34 cellular contexts compared by ENCODE assay signal in genomic region chr5:160263326-160263850, GRCh38. TPM values are rescaled to one million over a fixed set of nuclear protein-coding genes. Genes with fewer than 3 reads are reported as not detected.
DNase-seq lines count a peak whose midpoint lies in the region; ATAC-seq and TF ChIP-seq lines count a peak whose summit lies in the region.
"Had no signal": no experiment of that assay in that cellular context is flagged by ENCODE, and none has a peak within 500 bp of the region (broad histone marks: within the 10 kb centered on the region; RNA-seq: fewer than 3 reads in every experiment).

No MANE protein-coding gene starts in this region.

- intact Hi-C loops in naive thymus-derived CD4-positive, alpha-beta T cell (cut with micrococcal nuclease): no loop called here

- DNase-seq in HFFc6 (no peak), endothelial cell (ENCODE audit: low spot score) (no peak), neural progenitor cell (ENCODE audit: low spot score) (no peak), midbrain (lab: John Stamatoyannopoulos, UW) (no peak), KBM-7 (no peak)
- DNase-seq in naive thymus-derived CD4-positive, alpha-beta T cell: no peak
- DNase-seq: activated CD4-positive, alpha-beta T cell treated with anti-CD3 and anti-CD28 coated beads, Interleukin-2, amount 50 U/mL, for 4 hours; activated CD8-positive, alpha-beta memory T cell treated with anti-CD3 and anti-CD28 coated beads, Interleukin-2, amount 10 ng/mL, durations not matched to agents 7 days and 5 days; activated T-cell treated with anti-CD3 and anti-CD28 coated beads, Interleukin-2, amount 50 U/mL, for 72 hours; central memory CD4-positive, alpha-beta T cell; COR-L47; cortex of kidney; effector memory CD4-positive, alpha-beta T cell; H7; islet precursor cell; left ventricle myocardium superior; mesendoderm; naive B cell; NCI-H146; NCI-H446 treated with DMSO at 0.1 percent for 48 hours; RPMI8226; upper lobe of left lung had no signal

- H3K27ac ChIP-seq in BLaER1 treated with 17β-estradiol and CSF1 and Interleukin-3, amounts not matched to agents 10 nM and 100 nM: peak overlapping the region in 6 of 11 experiments; percentile 62 to 77 (median 68); a peak in 12 of 22 replicates
- H3K27ac ChIP-seq in neural progenitor cell: no peak overlapping the region
- no peak overlapping the region for H3K27ac ChIP-seq in naive thymus-derived CD4-positive, alpha-beta T cell (ENCODE audit: low read depth, low read length)
- H3K27ac ChIP-seq: SJSA1, upper lobe of left lung had no signal

- in situ Hi-C loops in KBM-7 (cut with MboI; ENCODE audit: low pct_unique_long_range_greater_than_20kb, low sequenced_read_pairs): no loop called here

- peak overlapping the region in 5 of 11 experiments; percentile 53 to 64 (median 57); a peak in 8 of 22 replicates for H3K9ac ChIP-seq in BLaER1 treated with 17β-estradiol and CSF1 and Interleukin-3, amounts not matched to agents 10 nM and 100 nM
- H3K9ac ChIP-seq in neural progenitor cell: no peak overlapping the region

- H3K79me2 ChIP-seq in neural progenitor cell (ENCODE audit: low read depth): no peaks in the 10 kb centered on the region

- peaks cover 0 to 48% (median 0%) of the 10 kb centered on the region in 11 experiments; a peak in 3 of 22 replicates for H4K20me1 ChIP-seq in BLaER1 treated with 17β-estradiol and CSF1 and Interleukin-3, amounts not matched to agents 10 nM and 100 nM
- peaks cover 32% of the 10 kb centered on the region for H4K20me1 ChIP-seq in neural progenitor cell (ENCODE audit: low read depth)

- peaks cover 16% of the 10 kb centered on the region for H3K27me3 Mint-ChIP-seq in HFFc6 (ENCODE audit: insufficient read depth)
- peaks cover 14% of the 10 kb centered on the region for H3K27me3 Mint-ChIP-seq in endothelial cell (ENCODE audit: unreplicated experiment)
- H3K27me3 Mint-ChIP-seq in neural progenitor cell (ENCODE audit: insufficient read depth, low read depth): peaks cover 3% of the 10 kb centered on the region
- H3K27me3 Mint-ChIP-seq in naive thymus-derived CD4-positive, alpha-beta T cell: peaks cover 0 to 16% (median 15%) of the 10 kb centered on the region in 5 donors

- H3K36me3 ChIP-seq in BLaER1 treated with 17β-estradiol and CSF1 and Interleukin-3, amounts not matched to agents 10 nM and 100 nM: peaks cover 0 to 24% (median 0%) of the 10 kb centered on the region in 11 experiments; a peak in 6 of 22 replicates
- no peaks in the 10 kb centered on the region for H3K36me3 ChIP-seq in neural progenitor cell
- no peaks in the 10 kb centered on the region for H3K36me3 ChIP-seq in naive thymus-derived CD4-positive, alpha-beta T cell (ENCODE audit: control insufficient read depth in 2 of 3, insufficient read depth in 3 of 3, low read length in 3 of 3)

- no peaks in the 10 kb centered on the region for H3K9me3 ChIP-seq in BLaER1 treated with 17β-estradiol and CSF1 and Interleukin-3, amounts not matched to agents 10 nM and 100 nM (replicated peaks in 1 of 11)
- no peaks in the 10 kb centered on the region for H3K9me3 ChIP-seq in neural progenitor cell (ENCODE audit: low read depth)
- no peaks in the 10 kb centered on the region for H3K9me3 ChIP-seq in naive thymus-derived CD4-positive, alpha-beta T cell (ENCODE audit: control insufficient read depth in 2 of 3, low read length in 3 of 3)
- H3K9me3 ChIP-seq: SJSA1, upper lobe of left lung had no signal

- H3K27me3 ChIP-seq in BLaER1 treated with 17β-estradiol and CSF1 and Interleukin-3, amounts not matched to agents 10 nM and 100 nM: no peaks in the 10 kb centered on the region
- no peaks in the 10 kb centered on the region for H3K27me3 ChIP-seq in neural progenitor cell
- no peaks in the 10 kb centered on the region for H3K27me3 ChIP-seq in naive thymus-derived CD4-positive, alpha-beta T cell (ENCODE audit: control insufficient read depth in 2 of 2, insufficient read depth in 2 of 2, low read length in 2 of 2)
- H3K27me3 ChIP-seq: SJSA1, upper lobe of left lung had no signal

- no peak overlapping the region for H3K4me3 ChIP-seq in BLaER1 treated with 17β-estradiol and CSF1 and Interleukin-3, amounts not matched to agents 10 nM and 100 nM
- no peak overlapping the region for H3K4me3 ChIP-seq in neural progenitor cell
- H3K4me3 ChIP-seq in naive thymus-derived CD4-positive, alpha-beta T cell (ENCODE audit: low read length): no peak overlapping the region
- H3K4me3 ChIP-seq: SJSA1, upper lobe of left lung had no signal

- POLR2A ChIA-PET in naive thymus-derived CD4-positive, alpha-beta T cell (lab: Charles Lee): no interaction called here

- no peak overlapping the region for H2AFZ ChIP-seq in neural progenitor cell (replicated peaks)

- peaks cover 58 to 100% (median 92%) of the 10 kb centered on the region in 10 experiments for H3K4me1 ChIP-seq in BLaER1 treated with 17β-estradiol and CSF1 and Interleukin-3, amounts not matched to agents 10 nM and 100 nM
- H3K4me1 ChIP-seq in neural progenitor cell: peaks cover 62% of the 10 kb centered on the region
- H3K4me1 ChIP-seq in naive thymus-derived CD4-positive, alpha-beta T cell (ENCODE audit: control insufficient read depth in 2 of 2, insufficient read depth in 2 of 2, low read length in 2 of 2): no peaks in the 10 kb centered on the region

- H3K4me3 Mint-ChIP-seq in HFFc6 (peak overlapping the region; percentile 56; the same call in 1 of the 2 replicates), endothelial cell (ENCODE audit: unreplicated experiment) (peak overlapping the region; percentile 52), neural progenitor cell (no peak overlapping the region)
- no peak overlapping the region for H3K4me3 Mint-ChIP-seq in naive thymus-derived CD4-positive, alpha-beta T cell
- H3K4me3 Mint-ChIP-seq: activated CD8-positive, alpha-beta memory T cell treated with anti-CD3 and anti-CD28 coated beads, Interleukin-2, amount 10 ng/mL, durations not matched to agents 7 days and 5 days; activated T-cell treated with anti-CD3 and anti-CD28 coated beads, Interleukin-2, amount 50 U/mL, for 72 hours; stimulated activated memory B cell treated with anti-CD40 and anti-IgM and Interleukin-4, amounts not matched to agents 10 μg/mL and 1 μg/mL and 100 μg/mL, for 72 hours had no signal

- peaks cover 38% of the 10 kb centered on the region for H3F3A ChIP-seq in neural progenitor cell (ENCODE audit: low read depth)

- ATAC-seq in GM21576 (IDR thresholded peaks at IDR 0.05; ENCODE audit: unreplicated experiment): no peak
- ATAC-seq in naive thymus-derived CD4-positive, alpha-beta T cell: no peak
- ATAC-seq: activated CD4-positive, CD25-positive, alpha-beta regulatory T cell treated with anti-CD3 and anti-CD28 coated beads, Interleukin-2, amount 50 U/mL, for 24 hours; activated CD8-positive, alpha-beta memory T cell treated with anti-CD3 and anti-CD28 coated beads, Interleukin-2, amount 10 ng/mL, durations not matched to agents 7 days and 5 days; activated T-cell treated with anti-CD3 and anti-CD28 coated beads, Interleukin-2, amount 50 U/mL, for 72 hours; left ventricle myocardium superior; stimulated activated memory B cell treated with anti-CD40 and anti-IgM and Interleukin-4, amounts not matched to agents 10 μg/mL and 1 μg/mL and 100 μg/mL, for 72 hours had no signal

- TF ChIP-seq CTCF in HFFc6 (IDR thresholded peaks at IDR 0.05): no peak
- no peak for TF ChIP-seq CTCF in endothelial cell (IDR thresholded peaks at IDR 0.05; ENCODE audit: unreplicated experiment)
- no peak for TF ChIP-seq CTCF in neural progenitor cell (IDR thresholded peaks at IDR 0.05)

- H3K4me1 Mint-ChIP-seq in HFFc6 (ENCODE audit: low read depth) (peaks cover 14% of the 10 kb centered on the region), endothelial cell (ENCODE audit: unreplicated experiment) (peaks cover 59% of the 10 kb centered on the region), neural progenitor cell (peaks cover 71% of the 10 kb centered on the region)
- H3K4me1 Mint-ChIP-seq in naive thymus-derived CD4-positive, alpha-beta T cell: peaks cover 0 to 11% (median 5%) of the 10 kb centered on the region in 7 donors
- H3K4me1 Mint-ChIP-seq: activated CD8-positive, alpha-beta memory T cell treated with anti-CD3 and anti-CD28 coated beads, Interleukin-2, amount 10 ng/mL, durations not matched to agents 7 days and 5 days had no signal

- H3K9me3 Mint-ChIP-seq in HFFc6 (no peaks in the 10 kb centered on the region), endothelial cell (ENCODE audit: unreplicated experiment) (no peaks in the 10 kb centered on the region), neural progenitor cell (no peaks in the 10 kb centered on the region)
- H3K9me3 Mint-ChIP-seq in naive thymus-derived CD4-positive, alpha-beta T cell: no peaks in the 10 kb centered on the region
- H3K9me3 Mint-ChIP-seq: activated T-cell treated with anti-CD3 and anti-CD28 coated beads, Interleukin-2, amount 50 U/mL, for 72 hours; naive B cell; stimulated activated memory B cell treated with anti-CD40 and anti-IgM and Interleukin-4, amounts not matched to agents 10 μg/mL and 1 μg/mL and 100 μg/mL, for 72 hours had no signal

- H3K4me2 ChIP-seq in BLaER1 treated with 17β-estradiol and CSF1 and Interleukin-3, amounts not matched to agents 10 nM and 100 nM: peak overlapping the region; percentile 71 to 92 (median 78); a peak in 21 of 22 replicates
- H3K4me2 ChIP-seq in neural progenitor cell: peak overlapping the region; percentile 57

- CTCF ChIA-PET in naive thymus-derived CD4-positive, alpha-beta T cell (lab: Charles Lee): no interaction called here

- no peak overlapping the region for H3K27ac Mint-ChIP-seq in HFFc6
- peak overlapping the region; percentile 89 for H3K27ac Mint-ChIP-seq in endothelial cell (ENCODE audit: unreplicated experiment)
- H3K27ac Mint-ChIP-seq in neural progenitor cell: peak overlapping the region; percentile 67
- H3K27ac Mint-ChIP-seq in naive thymus-derived CD4-positive, alpha-beta T cell: no peak overlapping the region
- H3K27ac Mint-ChIP-seq: activated CD8-positive, alpha-beta memory T cell treated with anti-CD3 and anti-CD28 coated beads, Interleukin-2, amount 10 ng/mL, durations not matched to agents 7 days and 5 days; activated T-cell treated with anti-CD3 and anti-CD28 coated beads, Interleukin-2, amount 50 U/mL, for 72 hours had no signal

- H3K36me3 Mint-ChIP-seq in HFFc6 (ENCODE audit: low read depth) (no peaks in the 10 kb centered on the region), endothelial cell (ENCODE audit: low read depth, unreplicated experiment) (peaks cover 49% of the 10 kb centered on the region), neural progenitor cell (peaks cover 19% of the 10 kb centered on the region)
- no peaks in the 10 kb centered on the region for H3K36me3 Mint-ChIP-seq in naive thymus-derived CD4-positive, alpha-beta T cell
- H3K36me3 Mint-ChIP-seq: activated CD8-positive, alpha-beta memory T cell treated with anti-CD3 and anti-CD28 coated beads, Interleukin-2, amount 10 ng/mL, durations not matched to agents 7 days and 5 days; naive B cell; stimulated activated memory B cell treated with anti-CD40 and anti-IgM and Interleukin-4, amounts not matched to agents 10 μg/mL and 1 μg/mL and 100 μg/mL, for 72 hours had no signal

RNA-seq across cellular contexts. Expression of gene FABP6, which starts 34.1 kb away (rescaled TPM):
- not detected for total RNA-seq in HFFc6 (2021; fragmentation: NEBNext Ultra II Directional; extraction: Animal tissue kit (Norgen Biotek cat#: 25700))
- 1.2 TPM for total RNA-seq in endothelial cell (ENCODE audit: unreplicated experiment)
- 0.50 and 4.8 TPM in 2 replicates for total RNA-seq in neural progenitor cell (ENCODE audit: low replicate concordance)
- under 1 TPM in 1 of 5 experiments, not detected in 4; 0.60 TPM for total RNA-seq in naive thymus-derived CD4-positive, alpha-beta T cell
- not detected for polyA plus RNA-seq in naive thymus-derived CD4-positive, alpha-beta T cell
- total RNA-seq: activated CD8-positive, alpha-beta memory T cell treated with anti-CD3 and anti-CD28 coated beads, Interleukin-2, amount 10 ng/mL, durations not matched to agents 7 days and 5 days; activated T-cell treated with anti-CD3 and anti-CD28 coated beads, Interleukin-2, amount 50 U/mL, for 72 hours; astrocyte; epithelial cell of proximal tubule; osteocyte; SJSA1; skeletal muscle tissue; subcutaneous adipose tissue; T-helper 1 cell treated with Interleukin-12 subunit alpha and Interleukin-12 subunit beta and Interleukin-4 antibody, amounts not matched to agents 30 ng/mL and 1 ng/mL, for 36 hours had no signal
- polyA plus RNA-seq: BJ had no signal

RNA-seq across cellular contexts. Expression of gene CCNJL, which starts 49.0 kb away (rescaled TPM):
- total RNA-seq in HFFc6 (2021; fragmentation: NEBNext Ultra II Directional; extraction: Animal tissue kit (Norgen Biotek cat#: 25700)): not detected
- total RNA-seq in endothelial cell (ENCODE audit: unreplicated experiment) (65.0 TPM), neural progenitor cell (ENCODE audit: low replicate concordance) (8.4 and 9.4 TPM in 2 replicates)
- 1 to 10 TPM in 1 of 5 experiments, under 1 TPM in 1, not detected in 3; 0.42 to 2.3 TPM for total RNA-seq in naive thymus-derived CD4-positive, alpha-beta T cell
- polyA plus RNA-seq in naive thymus-derived CD4-positive, alpha-beta T cell: not detected
- total RNA-seq: activated T-cell treated with anti-CD3 and anti-CD28 coated beads, Interleukin-2, amount 50 U/mL, for 72 hours; T-helper 1 cell treated with Interleukin-12 subunit alpha and Interleukin-12 subunit beta and Interleukin-4 antibody, amounts not matched to agents 30 ng/mL and 1 ng/mL, for 36 hours had no signal

Comparison
In these comparisons a context has a peak if more than half of its experiments do, and no peak if none do; other contexts are left out.
1. H3K27ac ChIP-seq: peak in BLaER1 treated with 17β-estradiol and CSF1 and Interleukin-3, amounts not matched to agents 10 nM and 100 nM (6 of 11); none in neural progenitor cell (single experiment) and naive thymus-derived CD4-positive, alpha-beta T cell (single experiment).
2. H3K27ac Mint-ChIP-seq: peak in endothelial cell (single experiment) and neural progenitor cell (single experiment); none in HFFc6 (single experiment) and naive thymus-derived CD4-positive, alpha-beta T cell (0 of 9).
3. H3K4me3 Mint-ChIP-seq: peak in HFFc6 (single experiment) and endothelial cell (single experiment); none in neural progenitor cell (single experiment) and naive thymus-derived CD4-positive, alpha-beta T cell (0 of 10).